ENCODE assay signal across 8 cellular contexts in the genomic region with DNA sequence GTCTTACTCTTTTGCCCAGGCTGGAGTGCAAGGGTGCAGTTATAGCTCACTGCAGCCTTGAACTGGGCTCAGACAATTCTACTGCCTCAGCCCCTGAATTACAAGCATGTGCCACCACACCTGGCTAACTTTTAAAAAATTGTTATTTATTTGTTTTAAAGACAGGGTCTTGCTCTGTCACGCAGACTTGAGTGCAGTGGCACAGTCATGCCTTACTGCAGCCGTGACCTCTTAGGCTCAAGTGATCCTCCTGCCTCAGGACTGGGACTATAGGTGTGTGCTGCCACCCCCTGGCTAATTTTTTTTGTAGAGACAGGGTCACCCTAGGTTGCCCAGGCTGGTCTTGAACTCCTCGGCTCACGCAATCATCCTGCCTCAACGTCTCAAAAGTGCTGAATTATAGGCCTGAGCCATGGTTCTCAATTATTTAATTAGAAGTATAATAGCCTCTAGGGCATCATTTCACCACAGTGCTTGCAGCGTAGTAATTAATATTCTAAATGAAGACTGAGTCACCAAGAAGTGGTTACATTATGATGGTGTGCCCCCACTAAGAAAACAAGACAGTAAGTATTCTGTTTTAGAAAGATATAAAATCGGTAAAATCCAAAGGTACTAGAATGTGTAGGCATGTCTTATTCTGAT.
DNase-seq lines count a peak whose midpoint lies in the region; ATAC-seq and TF ChIP-seq lines count a peak whose summit lies in the region.

No MANE protein-coding gene starts in this region.

- H3K4me3 ChIP-seq in DND-41 (ENCODE audit: low read depth in 1 of 2, low read length in 2 of 2), result no peak overlapping the region
- no peak overlapping the region for H3K4me3 ChIP-seq in epithelial cell of esophagus (ENCODE audit: low read length)

- no peak overlapping the region for H3K27ac Mint-ChIP-seq in activated CD4-positive, alpha-beta T cell treated with anti-CD3 and anti-CD28 coated beads, Interleukin-2, amount 10 ng/mL, durations not matched to agents 24 days and 14 days
- H3K27ac Mint-ChIP-seq in osteocyte (ENCODE audit: unreplicated experiment), result no peak overlapping the region

- H2AFZ ChIP-seq in DND-41 (ENCODE audit: low read depth, low read length), result no peak overlapping the region

- no peak overlapping the region for H3K27ac ChIP-seq in DND-41 (ENCODE audit: low read length)

- H4K20me1 ChIP-seq in DND-41 (ENCODE audit: insufficient read depth, low read length), result peaks cover 11% of the 10 kb centered on the region; the same call in 1 of the 2 replicates

- no peak overlapping the region for H3K4me3 Mint-ChIP-seq in activated CD4-positive, alpha-beta T cell treated with anti-CD3 and anti-CD28 coated beads, Interleukin-2, amount 10 ng/mL, durations not matched to agents 24 days and 14 days
- no peak overlapping the region for H3K4me3 Mint-ChIP-seq in osteocyte (ENCODE audit: unreplicated experiment)

- TF ChIP-seq CTCF in DND-41 (IDR thresholded peaks at IDR 0.05; ENCODE audit: borderline replicate concordance, extremely low read depth, low read length, poor library complexity, severe bottlenecking), result peak; percentile 48
- TF ChIP-seq CTCF in epithelial cell of esophagus (IDR thresholded peaks at IDR 0.05; ENCODE audit: insufficient read depth, low read depth, low read length, missing control alignments), result peak; percentile 55
- peak; percentile 48 for TF ChIP-seq CTCF in osteocyte (IDR thresholded peaks at IDR 0.05)

- H3K36me3 Mint-ChIP-seq in activated CD4-positive, alpha-beta T cell treated with anti-CD3 and anti-CD28 coated beads, Interleukin-2, amount 10 ng/mL, durations not matched to agents 24 days and 14 days (ENCODE audit: low read depth), result peaks cover 2% of the 10 kb centered on the region
- H3K36me3 Mint-ChIP-seq in osteocyte (ENCODE audit: unreplicated experiment), result peaks cover 2% of the 10 kb centered on the region

- no peaks in the 10 kb centered on the region for H3K36me3 ChIP-seq in DND-41 (ENCODE audit: insufficient read depth, low read length)

- peaks cover 57% of the 10 kb centered on the region for H3K79me2 ChIP-seq in DND-41 (ENCODE audit: insufficient read depth, low read length)

- H3K4me1 ChIP-seq in DND-41 (ENCODE audit: insufficient read depth, low read length), result no peaks in the 10 kb centered on the region

- H3K27me3 Mint-ChIP-seq in activated CD4-positive, alpha-beta T cell treated with anti-CD3 and anti-CD28 coated beads, Interleukin-2, amount 10 ng/mL, durations not matched to agents 24 days and 14 days, result no peaks in the 10 kb centered on the region
- no peaks in the 10 kb centered on the region for H3K27me3 Mint-ChIP-seq in osteocyte (ENCODE audit: unreplicated experiment)

- H3K9ac ChIP-seq in DND-41 (ENCODE audit: low read depth, low read length), result no peak overlapping the region

- ATAC-seq in DND-41 (ENCODE audit: insufficient read depth, low read depth) (peak; percentile 90), GM19468 (IDR thresholded peaks at IDR 0.05; ENCODE audit: extremely low read depth, unreplicated experiment) (peak; percentile 61)

- H3K9me3 ChIP-seq in DND-41 (ENCODE audit: insufficient read depth, low read length, severe bottlenecking), result no peaks in the 10 kb centered on the region

- no peaks in the 10 kb centered on the region for H3K27me3 ChIP-seq in DND-41 (ENCODE audit: insufficient read depth, low read length, poor library complexity)

- H3K4me1 Mint-ChIP-seq in activated CD4-positive, alpha-beta T cell treated with anti-CD3 and anti-CD28 coated beads, Interleukin-2, amount 10 ng/mL, durations not matched to agents 24 days and 14 days, result peaks cover 24% of the 10 kb centered on the region
- peaks cover 8% of the 10 kb centered on the region for H3K4me1 Mint-ChIP-seq in osteocyte (ENCODE audit: unreplicated experiment)

- intact Hi-C loops in activated CD4-positive, alpha-beta T cell treated with anti-CD3 and anti-CD28 coated beads, Interleukin-2, amount 10 ng/mL, durations not matched to agents 24 days and 14 days (cut with micrococcal nuclease), result loop anchor here (1.0 to 5.0 kb wide), 2 partner anchors 66 to 142 kb away; no protein-coding TSS in a partner anchor

- H3K9me3 Mint-ChIP-seq in activated CD4-positive, alpha-beta T cell treated with anti-CD3 and anti-CD28 coated beads, Interleukin-2, amount 10 ng/mL, durations not matched to agents 24 days and 14 days, result no peaks in the 10 kb centered on the region
- no peaks in the 10 kb centered on the region for H3K9me3 Mint-ChIP-seq in osteocyte (ENCODE audit: unreplicated experiment)

- DNase-seq in DND-41 (peak; percentile 44), LoVo (ENCODE audit: low spot score) (peak; percentile 11), epithelial cell of esophagus (ENCODE audit: low read depth) (peak; percentile 60), osteocyte (ENCODE audit: extremely low spot score, unreplicated experiment) (no peak), AG20443 (ENCODE audit: low spot score) (no peak), GM03348 (ENCODE audit: low spot score) (no peak)
- DNase-seq in activated CD4-positive, alpha-beta T cell treated with anti-CD3 and anti-CD28 coated beads, Interleukin-2, amount 10 ng/mL, durations not matched to agents 24 days and 14 days, result peak; percentile 72

- H3K4me2 ChIP-seq in DND-41 (ENCODE audit: insufficient read depth, low read length), result no peak overlapping the region

Comparison
In these comparisons a context has a peak if more than half of its experiments do, and no peak if none do; other contexts are left out.
1. DNase-seq: peak in DND-41 (single experiment), LoVo (single experiment), activated CD4-positive, alpha-beta T cell treated with anti-CD3 and anti-CD28 coated beads, Interleukin-2, amount 10 ng/mL, durations not matched to agents 24 days and 14 days (single experiment) and epithelial cell of esophagus (single experiment); none in osteocyte (single experiment), AG20443 (single experiment) and GM03348 (single experiment).
2. Peak in every context shown above with its lines, with median percentiles within 50 percentile points of each other: CTCF ChIP-seq.